In the genomic region with DNA sequence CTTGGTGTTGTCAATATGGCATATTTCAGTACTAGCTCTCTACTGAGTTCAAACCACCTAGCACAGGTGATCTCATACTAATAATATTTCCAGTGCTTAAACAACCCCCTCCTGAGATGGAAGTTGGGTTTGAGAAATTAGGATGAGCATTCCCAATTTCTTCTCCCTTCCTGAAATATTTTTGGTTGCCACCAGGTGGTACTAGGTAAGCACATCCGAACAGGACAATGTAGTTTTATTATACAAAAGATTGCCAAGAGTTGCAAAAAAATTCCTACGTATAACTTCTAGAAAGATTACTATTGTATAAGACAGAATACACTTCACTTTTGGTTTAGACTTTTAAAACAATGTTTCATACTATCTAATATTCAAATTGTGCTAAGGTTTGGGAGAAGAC, we compare ENCODE assay signal across 29 cellular contexts.
DNase-seq lines count a peak whose midpoint lies in the region; ATAC-seq and TF ChIP-seq lines count a peak whose summit lies in the region.
"Had no signal": no experiment of that assay in that cellular context is flagged by ENCODE, and none has a peak within 500 bp of the region (broad histone marks: within the 10 kb centered on the region; RNA-seq: fewer than 3 reads in every experiment).

No MANE protein-coding gene starts in this region.

- no peaks in the 10 kb centered on the region for H3K9me3 Mint-ChIP-seq in neural progenitor cell
- H3K9me3 Mint-ChIP-seq: activated naive CD8-positive, alpha-beta T cell treated with anti-CD3 and anti-CD28 coated beads, Interleukin-2, amount 50 U/mL, for 24 hours had no signal

- H3K4me1 Mint-ChIP-seq in neural progenitor cell: no peaks in the 10 kb centered on the region
- H3K4me1 Mint-ChIP-seq: activated naive CD8-positive, alpha-beta T cell treated with anti-CD3 and anti-CD28 coated beads, Interleukin-2, amount 50 U/mL, for 24 hours; central memory CD8-positive, alpha-beta T cell had no signal

- H3K27me3 ChIP-seq in RWPE2 (ENCODE audit: insufficient read depth, poor library complexity, severe bottlenecking): peaks cover 2% of the 10 kb centered on the region
- no peaks in the 10 kb centered on the region for H3K27me3 ChIP-seq in foreskin keratinocyte
- H3K27me3 ChIP-seq in neural progenitor cell: no peaks in the 10 kb centered on the region
- H3K27me3 ChIP-seq: right atrium auricular region, upper lobe of left lung had no signal

- H3K36me3 ChIP-seq in RWPE2 (ENCODE audit: low read depth) (no peaks in the 10 kb centered on the region), neural progenitor cell (no peaks in the 10 kb centered on the region)
- H3K36me3 ChIP-seq: right atrium auricular region, upper lobe of left lung had no signal

- H3K27ac Mint-ChIP-seq in neural progenitor cell: no peak overlapping the region
- H3K27ac Mint-ChIP-seq: activated CD4-positive, alpha-beta memory T cell treated with anti-CD3 and anti-CD28 coated beads for 36 hours; activated naive CD8-positive, alpha-beta T cell treated with anti-CD3 and anti-CD28 coated beads, Interleukin-2, amount 50 U/mL, for 24 hours had no signal

- H4K20me1 ChIP-seq in neural progenitor cell (ENCODE audit: low read depth): no peaks in the 10 kb centered on the region

- no peaks in the 10 kb centered on the region for H3K79me2 ChIP-seq in neural progenitor cell (ENCODE audit: low read depth)
- H3K79me2 ChIP-seq: parathyroid adenoma had no signal

- H3K4me3 Mint-ChIP-seq in neural progenitor cell: no peak overlapping the region
- H3K4me3 Mint-ChIP-seq: activated CD4-positive, alpha-beta memory T cell treated with anti-CD3 and anti-CD28 coated beads for 36 hours; activated naive CD8-positive, alpha-beta T cell treated with anti-CD3 and anti-CD28 coated beads, Interleukin-2, amount 50 U/mL, for 24 hours; central memory CD8-positive, alpha-beta T cell had no signal

- TF ChIP-seq CTCF in RWPE2 (IDR thresholded peaks at IDR 0.05; ENCODE audit: poor library complexity, severe bottlenecking): peak; percentile 43
- peak; percentile 36 for TF ChIP-seq CTCF in foreskin keratinocyte (conservative IDR thresholded peaks at IDR 0.05)
- TF ChIP-seq CTCF in neural progenitor cell (IDR thresholded peaks at IDR 0.05): peak; percentile 39

- ATAC-seq in RWPE2 (ENCODE audit: low read depth) (no peak), foreskin keratinocyte (no peak), HG02610 (IDR thresholded peaks at IDR 0.05; ENCODE audit: unreplicated experiment) (no peak)
- ATAC-seq: activated naive CD8-positive, alpha-beta T cell treated with anti-CD3 and anti-CD28 coated beads, Interleukin-2, amount 50 U/mL, for 24 hours had no signal

- peak; percentile 18 for DNase-seq in DMS53 (lab: John Stamatoyannopoulos, UW)
- DNase-seq in DMS53 treated with DMSO at 0.1 percent for 48 hours (lab: John Stamatoyannopoulos, UW; ENCODE audit: unreplicated experiment): no peak
- no peak for DNase-seq in RWPE2 (ENCODE audit: low spot score)
- no peak for DNase-seq in foreskin keratinocyte
- DNase-seq in neural progenitor cell (ENCODE audit: low spot score): no peak
- no peak for DNase-seq in central memory CD4-positive, alpha-beta T cell
- DNase-seq in middle frontal gyrus (ENCODE audit: extremely low spot score, low spot score): no peak
- DNase-seq: activated CD4-positive, alpha-beta memory T cell treated with anti-CD3 and anti-CD28 coated beads for 36 hours; activated CD4-positive, alpha-beta T cell treated with anti-CD3 and anti-CD28 coated beads for 1 hour; activated naive CD4-positive, alpha-beta T cell; activated naive CD8-positive, alpha-beta T cell treated with anti-CD3 and anti-CD28 coated beads, Interleukin-2, amount 50 U/mL, for 24 hours; dermis blood vessel endothelial cell; GDM1; KG1; kidney glomerular epithelial cell; MM.1S; NCI-H1105 treated with DMSO at 0.1 percent for 48 hours; NCI-H1930; NK-92 treated with Interleukin-12 subunit alpha and Interleukin-12 subunit beta, amount 100 ng/mL, for 24 hours; PC-9; Right ventricle myocardium superior; stimulated activated naive CD4-positive, alpha-beta T cell; upper lobe of left lung had no signal

- H3K27ac ChIP-seq in RWPE2 (ENCODE audit: poor library complexity, severe bottlenecking): no peak overlapping the region
- H3K27ac ChIP-seq in foreskin keratinocyte: no peak overlapping the region
- H3K27ac ChIP-seq in neural progenitor cell: no peak overlapping the region
- H3K27ac ChIP-seq: HL-60, parathyroid adenoma, PC-9, right atrium auricular region, upper lobe of left lung had no signal

- no peaks in the 10 kb centered on the region for H3K27me3 Mint-ChIP-seq in neural progenitor cell (ENCODE audit: insufficient read depth, low read depth)
- H3K27me3 Mint-ChIP-seq: activated CD4-positive, alpha-beta memory T cell treated with anti-CD3 and anti-CD28 coated beads for 36 hours; activated naive CD8-positive, alpha-beta T cell treated with anti-CD3 and anti-CD28 coated beads, Interleukin-2, amount 50 U/mL, for 24 hours; central memory CD8-positive, alpha-beta T cell had no signal

- no peak overlapping the region for H3K4me2 ChIP-seq in neural progenitor cell
- H3K4me2 ChIP-seq: PC-9, smooth muscle cell had no signal

- H3K4me1 ChIP-seq in RWPE2 (ENCODE audit: insufficient read depth, poor library complexity, severe bottlenecking) (no peaks in the 10 kb centered on the region), foreskin keratinocyte (no peaks in the 10 kb centered on the region), neural progenitor cell (no peaks in the 10 kb centered on the region)
- H3K4me1 ChIP-seq: parathyroid adenoma, right atrium auricular region, upper lobe of left lung had no signal

- H3K9me3 ChIP-seq in RWPE2 (ENCODE audit: severe bottlenecking) (no peaks in the 10 kb centered on the region), neural progenitor cell (ENCODE audit: low read depth) (no peaks in the 10 kb centered on the region)
- H3K9me3 ChIP-seq: right atrium auricular region, upper lobe of left lung had no signal

- no peaks in the 10 kb centered on the region for H3F3A ChIP-seq in neural progenitor cell (ENCODE audit: low read depth)

- no peaks in the 10 kb centered on the region for H3K36me3 Mint-ChIP-seq in neural progenitor cell
- H3K36me3 Mint-ChIP-seq: activated CD4-positive, alpha-beta memory T cell treated with anti-CD3 and anti-CD28 coated beads for 36 hours had no signal

- H3K9ac ChIP-seq in neural progenitor cell: no peak overlapping the region
- H3K9ac ChIP-seq: parathyroid adenoma had no signal

- no peak overlapping the region for H2AFZ ChIP-seq in neural progenitor cell (replicated peaks)
- H2AFZ ChIP-seq: parathyroid adenoma, PC-9 had no signal

- H3K4me3 ChIP-seq in RWPE2 (ENCODE audit: severe bottlenecking) (no peak overlapping the region), neural progenitor cell (no peak overlapping the region)
- H3K4me3 ChIP-seq: PC-9, right atrium auricular region, smooth muscle cell, upper lobe of left lung had no signal
